In the genomic region with DNA sequence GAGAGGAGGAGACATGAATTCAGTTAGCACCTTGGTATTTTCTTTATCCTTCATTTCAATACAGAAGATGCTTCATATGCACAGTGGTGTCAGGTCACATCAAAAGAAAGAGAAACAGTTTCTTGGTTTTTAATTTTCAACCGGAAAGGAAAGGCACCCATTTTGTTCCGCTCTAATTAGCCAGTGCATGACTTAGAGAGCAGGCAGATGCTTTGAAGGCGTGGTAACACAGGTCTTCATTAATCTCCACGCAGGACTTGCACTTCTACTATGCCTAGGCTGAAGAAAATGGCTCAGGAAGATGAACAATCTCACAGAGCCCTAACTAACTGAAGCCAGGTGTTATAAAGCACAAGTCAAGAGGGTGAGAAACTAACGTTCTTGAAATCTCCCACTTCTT, we compare ENCODE assay signal across 21 cellular contexts.
DNase-seq lines count a peak whose midpoint lies in the region; ATAC-seq and TF ChIP-seq lines count a peak whose summit lies in the region.
"Had no signal": no experiment of that assay in that cellular context is flagged by ENCODE, and none has a peak within 500 bp of the region (broad histone marks: within the 10 kb centered on the region; RNA-seq: fewer than 3 reads in every experiment).

No MANE protein-coding gene starts in this region.

- H3K4me1 Mint-ChIP-seq in GM23338 (peaks cover 26% of the 10 kb centered on the region), glutamatergic neuron (ENCODE audit: low read depth, unreplicated experiment) (peaks cover 24% of the 10 kb centered on the region)
- H3K4me1 Mint-ChIP-seq: activated naive CD4-positive, alpha-beta T cell treated with anti-CD3 and anti-CD28 coated beads, Interleukin-2, amount 50 U/mL, for 24 hours had no signal

- H3K4me1 ChIP-seq in GM23338 (ENCODE audit: insufficient read depth) (peaks cover 8% of the 10 kb centered on the region), A673 (ENCODE audit: insufficient read depth, low read length, poor library complexity, severe bottlenecking) (no peaks in the 10 kb centered on the region)
- H3K4me1 ChIP-seq: spleen had no signal

- H3K9me2 ChIP-seq in GM23338 (ENCODE audit: insufficient read depth), result no peaks in the 10 kb centered on the region

- no peaks in the 10 kb centered on the region for H4K20me1 ChIP-seq in GM23338 (replicated peaks; ENCODE audit: insufficient read depth)

- H3K27me3 ChIP-seq in GM06990 (replicated peaks; ENCODE audit: control insufficient read depth, insufficient read depth, low read length) (no peaks in the 10 kb centered on the region), GM23338 (ENCODE audit: insufficient read depth) (no peaks in the 10 kb centered on the region), A673 (replicated peaks; ENCODE audit: insufficient read depth, low read depth, low read length, poor library complexity) (no peaks in the 10 kb centered on the region)
- H3K27me3 ChIP-seq: MG63, spleen had no signal

- no peaks in the 10 kb centered on the region for H3K27me3 Mint-ChIP-seq in GM23338 (ENCODE audit: insufficient read depth, low read depth, poor library complexity)
- no peaks in the 10 kb centered on the region for H3K27me3 Mint-ChIP-seq in glutamatergic neuron (ENCODE audit: unreplicated experiment)

- no peak overlapping the region for H3K27ac Mint-ChIP-seq in GM23338
- H3K27ac Mint-ChIP-seq in glutamatergic neuron (ENCODE audit: unreplicated experiment), result peak overlapping the region; percentile 7
- H3K27ac Mint-ChIP-seq: activated CD8-positive, alpha-beta T cell treated with anti-CD3 and anti-CD28 coated beads, Interleukin-2, amount 10 ng/mL, durations not matched to agents 7 days and 5 days; activated naive CD4-positive, alpha-beta T cell treated with anti-CD3 and anti-CD28 coated beads, Interleukin-2, amount 50 U/mL, for 24 hours; activated T-cell treated with anti-CD3 and anti-CD28 coated beads, Interleukin-2, amount 50 U/mL, for 24 hours; T-helper 2 cell treated with Interferon-gamma antibody and Interleukin-4, amounts not matched to agents 5 μg/mL and 100 μg/mL, for 36 hours had no signal

- intact Hi-C loops in sciatic nerve (cut with DNase I) (no loop called here), A673 (cut with micrococcal nuclease; ENCODE audit: unreplicated experiment) (no loop called here)

- no peak for TF ChIP-seq CTCF in GM06990 (IDR thresholded peaks at IDR 0.05; ENCODE audit: insufficient read depth, low read length, poor library complexity, severe bottlenecking)
- no peak for TF ChIP-seq CTCF in GM23338 (conservative IDR thresholded peaks at IDR 0.05; ENCODE audit: low read depth in 2 of 2)
- no peak for TF ChIP-seq CTCF in glutamatergic neuron (IDR thresholded peaks at IDR 0.05; ENCODE audit: partially characterized antibody, unreplicated experiment)
- TF ChIP-seq CTCF in A673 (conservative IDR thresholded peaks at IDR 0.05; ENCODE audit: low read depth, low read length), result no peak

- CTCF ChIA-PET in A673 (lab: Charles Lee), result no interaction called here

- H3K9me3 ChIP-seq in A673 (ENCODE audit: low read depth, low read length, poor library complexity, severe bottlenecking), result no peaks in the 10 kb centered on the region
- H3K9me3 ChIP-seq: MG63, spleen had no signal

- no peaks in the 10 kb centered on the region for H3F3A ChIP-seq in GM23338 (replicated peaks; ENCODE audit: low read depth)

- H2AFZ ChIP-seq in GM23338, result peak overlapping the region; percentile 86

- H3K36me3 ChIP-seq in GM06990 (ENCODE audit: control insufficient read depth, insufficient read depth, low read length) (no peaks in the 10 kb centered on the region), GM23338 (ENCODE audit: insufficient read depth) (no peaks in the 10 kb centered on the region), A673 (ENCODE audit: insufficient read depth, low read length, poor library complexity, severe bottlenecking) (no peaks in the 10 kb centered on the region)
- H3K36me3 ChIP-seq: MG63, spleen had no signal

- DNase-seq in GM06990 (ENCODE audit: extremely low read depth, insufficient read length), result peak; percentile 7
- no peak for DNase-seq in GM23338 (ENCODE audit: low spot score)
- DNase-seq in glutamatergic neuron, result no peak
- DNase-seq in sciatic nerve (ENCODE audit: low spot score), result no peak
- no peak for DNase-seq in A673 (ENCODE audit: low spot score)
- no peak for DNase-seq in KG1 (lab: John Stamatoyannopoulos, UW)
- DNase-seq in activated effector memory CD4-positive, alpha-beta T cell treated with Interleukin-2 at 50 U/mL for 16 hours, result no peak
- DNase-seq: activated CD4-positive, CD25-positive, alpha-beta regulatory T cell; activated CD8-positive, alpha-beta T cell treated with anti-CD3 and anti-CD28 coated beads, Interleukin-2, amount 10 ng/mL, durations not matched to agents 7 days and 5 days; activated T-cell treated with anti-CD3 and anti-CD28 coated beads, Interleukin-2, amount 50 U/mL, for 24 hours; DMS 273 treated with DMSO at 0.1 percent for 48 hours; effector CD4-positive, alpha-beta T cell; GDM1; MG63; NCI-H1694; NCI-H226; spleen; stimulated activated CD4-positive, alpha-beta T cell treated with anti-CD3 and anti-CD28 coated beads, Interleukin-4, amount 100 ng/mL, for 4 hours had no signal

- no peak for ATAC-seq in GM23338
- ATAC-seq in HG03565 (IDR thresholded peaks at IDR 0.05; ENCODE audit: unreplicated experiment), result peak; percentile 59
- no peak for ATAC-seq in sciatic nerve
- ATAC-seq: activated CD8-positive, alpha-beta T cell treated with anti-CD3 and anti-CD28 coated beads, Interleukin-2, amount 10 ng/mL, durations not matched to agents 7 days and 5 days had no signal

- no peak overlapping the region for H3K4me2 ChIP-seq in GM23338

- H3K79me2 ChIP-seq in GM23338 (replicated peaks; ENCODE audit: insufficient read depth), result no peaks in the 10 kb centered on the region

- H3K27ac ChIP-seq in GM23338 (ENCODE audit: low read depth), result no peak overlapping the region
- H3K27ac ChIP-seq in A673 (ENCODE audit: low read depth, low read length, poor library complexity, severe bottlenecking), result no peak overlapping the region
- H3K27ac ChIP-seq: spleen had no signal

- no peaks in the 10 kb centered on the region for H3K9me3 Mint-ChIP-seq in GM23338
- peaks cover 2% of the 10 kb centered on the region for H3K9me3 Mint-ChIP-seq in glutamatergic neuron (ENCODE audit: unreplicated experiment)
- H3K9me3 Mint-ChIP-seq: activated naive CD4-positive, alpha-beta T cell treated with anti-CD3 and anti-CD28 coated beads, Interleukin-2, amount 50 U/mL, for 24 hours; activated T-cell treated with anti-CD3 and anti-CD28 coated beads, Interleukin-2, amount 50 U/mL, for 24 hours; T-helper 2 cell treated with Interferon-gamma antibody and Interleukin-4, amounts not matched to agents 5 μg/mL and 100 μg/mL, for 36 hours had no signal

- no peak overlapping the region for H3K4me3 Mint-ChIP-seq in GM23338
- no peak overlapping the region for H3K4me3 Mint-ChIP-seq in glutamatergic neuron (ENCODE audit: unreplicated experiment)
- H3K4me3 Mint-ChIP-seq: activated CD8-positive, alpha-beta T cell treated with anti-CD3 and anti-CD28 coated beads, Interleukin-2, amount 10 ng/mL, durations not matched to agents 7 days and 5 days; activated naive CD4-positive, alpha-beta T cell treated with anti-CD3 and anti-CD28 coated beads, Interleukin-2, amount 50 U/mL, for 24 hours; activated T-cell treated with anti-CD3 and anti-CD28 coated beads, Interleukin-2, amount 50 U/mL, for 24 hours; T-helper 2 cell treated with Interferon-gamma antibody and Interleukin-4, amounts not matched to agents 5 μg/mL and 100 μg/mL, for 36 hours had no signal

- POLR2A ChIA-PET in A673 (lab: Charles Lee; ENCODE audit: low non-redundant PET), result no interaction called here

- no TSS peak for BruUV-seq in A673 (replicated peaks; lab: Mats Ljungman, UMichigan)

- H3K4me3 ChIP-seq in GM06990 (replicated peaks; ENCODE audit: low read depth, low read length) (no peak overlapping the region), GM23338 (no peak overlapping the region), A673 (ENCODE audit: low read depth, low read length, poor library complexity, severe bottlenecking) (no peak overlapping the region)
- H3K4me3 ChIP-seq: MG63, spleen had no signal

- no peaks in the 10 kb centered on the region for H3K36me3 Mint-ChIP-seq in GM23338 (ENCODE audit: low read depth)
- no peaks in the 10 kb centered on the region for H3K36me3 Mint-ChIP-seq in glutamatergic neuron (ENCODE audit: unreplicated experiment)
- H3K36me3 Mint-ChIP-seq: activated naive CD4-positive, alpha-beta T cell treated with anti-CD3 and anti-CD28 coated beads, Interleukin-2, amount 50 U/mL, for 24 hours had no signal

TF ChIP-seq in GM23338, 12 proteins besides CTCF, POLR2A, EP300 and RAD21 (continues in another document):
- TF ChIP-seq JUNB (IDR thresholded peaks at IDR 0.05; ENCODE audit: unreplicated experiment), result no peak
- no peak for TF ChIP-seq EZH2 (IDR thresholded peaks at IDR 0.05; ENCODE audit: low read depth, unreplicated experiment)
- TF ChIP-seq, protein P1, sequence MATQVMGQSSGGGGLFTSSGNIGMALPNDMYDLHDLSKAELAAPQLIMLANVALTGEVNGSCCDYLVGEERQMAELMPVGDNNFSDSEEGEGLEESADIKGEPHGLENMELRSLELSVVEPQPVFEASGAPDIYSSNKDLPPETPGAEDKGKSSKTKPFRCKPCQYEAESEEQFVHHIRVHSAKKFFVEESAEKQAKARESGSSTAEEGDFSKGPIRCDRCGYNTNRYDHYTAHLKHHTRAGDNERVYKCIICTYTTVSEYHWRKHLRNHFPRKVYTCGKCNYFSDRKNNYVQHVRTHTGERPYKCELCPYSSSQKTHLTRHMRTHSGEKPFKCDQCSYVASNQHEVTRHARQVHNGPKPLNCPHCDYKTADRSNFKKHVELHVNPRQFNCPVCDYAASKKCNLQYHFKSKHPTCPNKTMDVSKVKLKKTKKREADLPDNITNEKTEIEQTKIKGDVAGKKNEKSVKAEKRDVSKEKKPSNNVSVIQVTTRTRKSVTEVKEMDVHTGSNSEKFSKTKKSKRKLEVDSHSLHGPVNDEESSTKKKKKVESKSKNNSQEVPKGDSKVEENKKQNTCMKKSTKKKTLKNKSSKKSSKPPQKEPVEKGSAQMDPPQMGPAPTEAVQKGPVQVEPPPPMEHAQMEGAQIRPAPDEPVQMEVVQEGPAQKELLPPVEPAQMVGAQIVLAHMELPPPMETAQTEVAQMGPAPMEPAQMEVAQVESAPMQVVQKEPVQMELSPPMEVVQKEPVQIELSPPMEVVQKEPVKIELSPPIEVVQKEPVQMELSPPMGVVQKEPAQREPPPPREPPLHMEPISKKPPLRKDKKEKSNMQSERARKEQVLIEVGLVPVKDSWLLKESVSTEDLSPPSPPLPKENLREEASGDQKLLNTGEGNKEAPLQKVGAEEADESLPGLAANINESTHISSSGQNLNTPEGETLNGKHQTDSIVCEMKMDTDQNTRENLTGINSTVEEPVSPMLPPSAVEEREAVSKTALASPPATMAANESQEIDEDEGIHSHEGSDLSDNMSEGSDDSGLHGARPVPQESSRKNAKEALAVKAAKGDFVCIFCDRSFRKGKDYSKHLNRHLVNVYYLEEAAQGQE (IDR thresholded peaks at IDR 0.05; ENCODE audit: unreplicated experiment), result no peak
- no peak for TF ChIP-seq STAT1 (IDR thresholded peaks at IDR 0.05; ENCODE audit: unreplicated experiment)
- no peak for TF ChIP-seq ZNF331 (CRISPR knock-in tag; IDR thresholded peaks at IDR 0.05; ENCODE audit: low read depth)
- no peak for TF ChIP-seq CREB1 (CRISPR knock-in tag; IDR thresholded peaks at IDR 0.05; ENCODE audit: low read depth)
